8 cellular contexts compared by ENCODE assay signal in the genomic region with DNA sequence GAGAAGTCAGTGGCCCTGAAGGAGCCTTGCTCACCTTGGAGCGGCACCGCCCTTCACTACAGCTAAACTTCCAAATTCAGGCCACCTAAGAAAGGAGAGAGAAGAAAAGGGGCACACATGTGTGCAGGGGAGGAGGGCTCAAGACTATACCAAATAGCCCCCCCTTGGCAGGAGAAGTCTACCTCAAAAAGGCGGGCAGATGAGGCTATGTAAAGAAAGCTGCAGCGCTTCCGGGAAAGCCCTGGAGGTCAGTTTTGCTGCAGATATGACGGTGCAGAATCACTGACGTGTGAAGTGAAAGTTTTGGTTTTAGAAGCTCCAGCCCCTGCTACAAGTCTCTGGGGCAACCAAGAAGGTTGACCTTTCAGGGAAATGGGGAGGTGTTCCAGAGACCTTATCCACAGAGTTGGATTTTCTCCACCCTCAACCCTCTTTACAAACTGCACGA. TPM values are rescaled to one million over a fixed set of nuclear protein-coding genes. Genes with fewer than 3 reads are reported as not detected.
DNase-seq lines count a peak whose midpoint lies in the region; ATAC-seq and TF ChIP-seq lines count a peak whose summit lies in the region.

No MANE protein-coding gene starts in this region.

- peak overlapping the region; percentile 92 to 100 (median 98) for H3K27ac ChIP-seq in esophagus squamous epithelium
- H3K27ac ChIP-seq in tibial nerve: peak overlapping the region in 3 of 4 donors; percentile 97 to 99 (median 99)

- ATAC-seq in HG03439 (IDR thresholded peaks at IDR 0.05; ENCODE audit: unreplicated experiment): no peak
- ATAC-seq in Right ventricle myocardium inferior: no peak

- H3K27me3 ChIP-seq in esophagus squamous epithelium: no peaks in the 10 kb centered on the region
- H3K27me3 ChIP-seq in tibial nerve: no peaks in the 10 kb centered on the region

- H3K36me3 ChIP-seq in esophagus squamous epithelium (no peaks in the 10 kb centered on the region), tibial nerve (no peaks in the 10 kb centered on the region)

- peaks cover 62 to 89% (median 73%) of the 10 kb centered on the region in 3 donors for H3K4me1 ChIP-seq in esophagus squamous epithelium
- peaks cover 0 to 88% (median 71%) of the 10 kb centered on the region in 4 donors for H3K4me1 ChIP-seq in tibial nerve

- H3K9me3 ChIP-seq in esophagus squamous epithelium: no peaks in the 10 kb centered on the region
- H3K9me3 ChIP-seq in tibial nerve: no peaks in the 10 kb centered on the region

- TF ChIP-seq CTCF in esophagus squamous epithelium (IDR thresholded peaks at IDR 0.05) (no peak), tibial nerve (IDR thresholded peaks at IDR 0.05) (no peak)

- H3K27me3 Mint-ChIP-seq in activated naive CD4-positive, alpha-beta T cell treated with anti-CD3 and anti-CD28 coated beads for 36 hours (ENCODE audit: low read depth): no peaks in the 10 kb centered on the region

- CTCF ChIA-PET in activated naive CD4-positive, alpha-beta T cell treated with anti-CD3 and anti-CD28 coated beads for 36 hours (lab: Charles Lee): interaction anchor here (0.5 to 6.9 kb wide), 6 partner anchors 9 to 159 kb away, joined by 3 to 45 read pairs (median 4); no protein-coding TSS in a partner anchor

- no peaks in the 10 kb centered on the region for H3K9me3 Mint-ChIP-seq in activated naive CD4-positive, alpha-beta T cell treated with anti-CD3 and anti-CD28 coated beads for 36 hours

- peak overlapping the region; percentile 99 for H3K27ac Mint-ChIP-seq in activated naive CD4-positive, alpha-beta T cell treated with anti-CD3 and anti-CD28 coated beads for 36 hours

- H3K4me3 Mint-ChIP-seq in activated naive CD4-positive, alpha-beta T cell treated with anti-CD3 and anti-CD28 coated beads for 36 hours: peak overlapping the region; percentile 89

- TF ChIP-seq POLR2A in esophagus squamous epithelium (IDR thresholded peaks at IDR 0.05) (no peak), tibial nerve (IDR thresholded peaks at IDR 0.05) (no peak)

- 64 to 79% methylated on average over 6 to 8 of the region's 8 CpGs for WGBS in esophagus squamous epithelium, 2 donors
- WGBS in tibial nerve, 2 donors: 55 to 59% methylated on average over 8 of the region's 8 CpGs

- peaks cover 11% of the 10 kb centered on the region for H3K36me3 Mint-ChIP-seq in activated naive CD4-positive, alpha-beta T cell treated with anti-CD3 and anti-CD28 coated beads for 36 hours (ENCODE audit: low read depth)

- peaks cover 63% of the 10 kb centered on the region for H3K4me1 Mint-ChIP-seq in activated naive CD4-positive, alpha-beta T cell treated with anti-CD3 and anti-CD28 coated beads for 36 hours (ENCODE audit: low read depth)

- intact Hi-C loops in activated naive CD4-positive, alpha-beta T cell treated with anti-CD3 and anti-CD28 coated beads for 36 hours (cut with micrococcal nuclease): loop anchor here (5.0 kb wide), 2 partner anchors 305 to 810 kb away; a partner anchor contains a TSS
- intact Hi-C loops in esophagus squamous epithelium (cut with DNase I): no loop called here
- intact Hi-C loops in Right ventricle myocardium inferior (cut with DNase I): no loop called here

- peak; percentile 66 for DNase-seq in activated naive CD4-positive, alpha-beta T cell treated with anti-CD3 and anti-CD28 coated beads for 36 hours
- no peak for DNase-seq in activated naive CD4-positive, alpha-beta T cell (lab: John Stamatoyannopoulos, UW)
- DNase-seq in HT-29 (ENCODE audit: low spot score) (peak; percentile 50), esophagus squamous epithelium (lab: John Stamatoyannopoulos, UW) (no peak), tibial nerve (ENCODE audit: low spot score in 2 of 2) (no peak), NCI-H345 (lab: John Stamatoyannopoulos, UW) (no peak), Right ventricle myocardium inferior (ENCODE audit: missing footprints) (no peak)

- TF ChIP-seq EP300 in tibial nerve (IDR thresholded peaks at IDR 0.05): no peak

- no peak overlapping the region for H3K4me3 ChIP-seq in esophagus squamous epithelium
- H3K4me3 ChIP-seq in tibial nerve: no peak overlapping the region

RNA-seq across cellular contexts. Expression of a gene that starts 48.2 kb away (rescaled TPM):
- 10 to 100 TPM; 18.5 to 19.2 TPM for total RNA-seq in activated naive CD4-positive, alpha-beta T cell treated with anti-CD3 and anti-CD28 coated beads for 36 hours
- total RNA-seq in HT-29 (2014; rRNA removed; shearing (Covaris generic)): 6.3 and 7.5 TPM in 2 replicates
- 10 to 100 TPM in 1 of 4 donors, 1 to 10 TPM in 3; 4.2 to 13.9 (median 7.2) TPM for total RNA-seq in esophagus squamous epithelium
- total RNA-seq in tibial nerve: 10 to 100 TPM; 21.2 to 43.5 (median 34.2) TPM
- total RNA-seq in Right ventricle myocardium inferior: 14.9 TPM

Comparison
In these comparisons a context has a peak if more than half of its experiments do, and no peak if none do; other contexts are left out.
1. DNase-seq: peak in activated naive CD4-positive, alpha-beta T cell treated with anti-CD3 and anti-CD28 coated beads for 36 hours (single experiment) and HT-29 (single experiment); none in activated naive CD4-positive, alpha-beta T cell (0 of 4), esophagus squamous epithelium (single experiment), tibial nerve (0 of 2), NCI-H345 (single experiment) and Right ventricle myocardium inferior (single experiment).